Comparison of ENCODE assay signal across 18 cellular contexts in the genomic region with DNA sequence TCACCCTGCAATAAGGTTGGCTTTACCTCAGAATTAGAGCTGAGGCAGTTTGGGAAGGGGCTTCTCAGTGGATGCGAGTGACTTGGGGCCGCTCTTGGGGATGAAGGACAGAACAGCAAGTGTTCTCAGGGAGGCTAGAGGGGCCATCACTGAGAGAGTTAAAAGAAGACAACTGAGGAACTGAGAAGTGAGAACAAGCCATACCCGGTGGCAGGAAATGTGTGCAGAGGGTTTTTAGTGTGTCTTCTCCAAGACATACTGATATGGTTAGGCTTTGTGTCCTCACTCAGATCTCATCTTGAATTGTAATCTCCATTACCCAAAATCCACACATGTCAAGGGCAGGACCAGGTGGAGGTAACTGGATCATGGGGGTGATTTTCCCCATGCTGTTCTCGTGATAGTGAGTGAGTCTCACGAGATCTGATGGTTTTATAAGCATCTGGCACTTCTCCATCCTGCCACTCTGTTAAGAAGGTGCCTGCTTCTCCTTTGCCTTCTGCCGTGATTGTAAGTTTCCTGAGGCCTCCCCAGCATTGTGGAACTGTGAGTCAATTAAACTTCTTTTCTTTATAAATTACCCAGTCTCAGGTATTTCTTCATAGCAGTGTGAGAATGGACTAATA.
"Had no signal": no experiment of that assay in that cellular context is flagged by ENCODE, and none has a peak within 500 bp of the region (broad histone marks: within the 10 kb centered on the region; RNA-seq: fewer than 3 reads in every experiment).

No MANE protein-coding gene starts in this region.

- H3K4me1 ChIP-seq: heart left ventricle, pancreas had no signal

- FAIRE-seq: endothelial cell of umbilical vein, islet of Langerhans, pancreas, small intestine, urothelium cell line had no signal

- H3K4me3 ChIP-seq: heart left ventricle, pancreas had no signal

- H3K36me3 ChIP-seq: heart left ventricle, pancreas had no signal

- H3K9me3 ChIP-seq: pancreas had no signal

- H3K27me3 ChIP-seq: pancreas had no signal

- ATAC-seq: heart left ventricle, pancreas, right cardiac atrium had no signal

- H3K27ac ChIP-seq: heart left ventricle, pancreas had no signal

- DNase-seq: effector CD4-positive, alpha-beta T cell; endodermal cell; erythroblast; foreskin melanocyte; heart left ventricle; hippocampal formation; kidney glomerular epithelial cell; mesendoderm; naive B cell; occipital lobe; pancreas; right cardiac atrium; small intestine; stimulated activated CD4-positive, alpha-beta T cell treated with anti-CD3 and anti-CD28 coated beads, Interleukin-12 subunit alpha, Interleukin-12 subunit beta, amount 100 ng/mL, for 4 hours; stimulated activated naive CD4-positive, alpha-beta T cell treated with Interleukin-2 at 50 U/mL for 16 hours had no signal
